Comparison of ENCODE assay signal across 1 cellular context in the genomic region with DNA sequence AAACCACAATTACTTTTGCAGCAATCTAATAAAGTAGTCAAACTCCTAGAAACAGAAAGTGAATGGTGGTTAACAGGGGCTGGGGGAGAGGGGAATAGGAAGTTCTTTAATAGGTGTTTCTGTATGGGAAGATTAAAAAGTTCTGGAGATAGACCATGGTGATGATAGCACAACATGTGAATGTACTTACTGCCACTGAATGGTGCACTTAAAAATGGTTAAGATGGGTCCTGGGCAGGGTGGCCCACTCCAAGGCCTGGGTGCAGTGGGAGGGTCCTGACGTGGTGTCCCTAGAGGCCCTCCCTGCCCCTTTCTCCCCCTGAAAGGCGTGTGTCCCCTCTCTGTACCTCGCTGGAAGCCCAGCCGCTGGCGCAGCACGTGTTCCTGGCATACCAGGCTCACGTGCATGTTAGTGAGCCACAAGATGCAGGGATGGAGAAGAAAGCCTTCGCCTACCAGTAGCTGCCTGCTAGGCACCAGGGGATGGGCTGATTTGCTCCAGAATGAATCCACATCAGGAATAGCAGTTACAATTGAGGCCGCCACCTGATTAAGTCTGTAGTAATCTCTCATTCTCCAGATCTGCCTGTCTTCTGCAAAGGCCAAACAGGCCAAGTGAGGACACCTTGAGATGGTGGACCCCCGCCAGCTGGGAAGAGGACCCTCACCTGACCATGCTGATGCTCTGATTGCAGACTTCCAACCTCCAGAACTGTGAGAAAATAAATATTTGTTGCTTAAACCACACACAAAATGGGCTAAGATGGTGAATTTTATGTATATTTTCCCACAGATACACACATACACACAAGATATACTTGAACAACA.
A peak's percentile ranks its signal among the peaks of the same experiment; 100 is the strongest.
TF ChIP-seq lines count a peak whose summit lies in the region.

No MANE protein-coding gene starts in this region.

TF ChIP-seq in K562, 482 proteins besides CTCF, POLR2A, EP300 and RAD21 (continued from another document):
- TF ChIP-seq, protein P1, sequence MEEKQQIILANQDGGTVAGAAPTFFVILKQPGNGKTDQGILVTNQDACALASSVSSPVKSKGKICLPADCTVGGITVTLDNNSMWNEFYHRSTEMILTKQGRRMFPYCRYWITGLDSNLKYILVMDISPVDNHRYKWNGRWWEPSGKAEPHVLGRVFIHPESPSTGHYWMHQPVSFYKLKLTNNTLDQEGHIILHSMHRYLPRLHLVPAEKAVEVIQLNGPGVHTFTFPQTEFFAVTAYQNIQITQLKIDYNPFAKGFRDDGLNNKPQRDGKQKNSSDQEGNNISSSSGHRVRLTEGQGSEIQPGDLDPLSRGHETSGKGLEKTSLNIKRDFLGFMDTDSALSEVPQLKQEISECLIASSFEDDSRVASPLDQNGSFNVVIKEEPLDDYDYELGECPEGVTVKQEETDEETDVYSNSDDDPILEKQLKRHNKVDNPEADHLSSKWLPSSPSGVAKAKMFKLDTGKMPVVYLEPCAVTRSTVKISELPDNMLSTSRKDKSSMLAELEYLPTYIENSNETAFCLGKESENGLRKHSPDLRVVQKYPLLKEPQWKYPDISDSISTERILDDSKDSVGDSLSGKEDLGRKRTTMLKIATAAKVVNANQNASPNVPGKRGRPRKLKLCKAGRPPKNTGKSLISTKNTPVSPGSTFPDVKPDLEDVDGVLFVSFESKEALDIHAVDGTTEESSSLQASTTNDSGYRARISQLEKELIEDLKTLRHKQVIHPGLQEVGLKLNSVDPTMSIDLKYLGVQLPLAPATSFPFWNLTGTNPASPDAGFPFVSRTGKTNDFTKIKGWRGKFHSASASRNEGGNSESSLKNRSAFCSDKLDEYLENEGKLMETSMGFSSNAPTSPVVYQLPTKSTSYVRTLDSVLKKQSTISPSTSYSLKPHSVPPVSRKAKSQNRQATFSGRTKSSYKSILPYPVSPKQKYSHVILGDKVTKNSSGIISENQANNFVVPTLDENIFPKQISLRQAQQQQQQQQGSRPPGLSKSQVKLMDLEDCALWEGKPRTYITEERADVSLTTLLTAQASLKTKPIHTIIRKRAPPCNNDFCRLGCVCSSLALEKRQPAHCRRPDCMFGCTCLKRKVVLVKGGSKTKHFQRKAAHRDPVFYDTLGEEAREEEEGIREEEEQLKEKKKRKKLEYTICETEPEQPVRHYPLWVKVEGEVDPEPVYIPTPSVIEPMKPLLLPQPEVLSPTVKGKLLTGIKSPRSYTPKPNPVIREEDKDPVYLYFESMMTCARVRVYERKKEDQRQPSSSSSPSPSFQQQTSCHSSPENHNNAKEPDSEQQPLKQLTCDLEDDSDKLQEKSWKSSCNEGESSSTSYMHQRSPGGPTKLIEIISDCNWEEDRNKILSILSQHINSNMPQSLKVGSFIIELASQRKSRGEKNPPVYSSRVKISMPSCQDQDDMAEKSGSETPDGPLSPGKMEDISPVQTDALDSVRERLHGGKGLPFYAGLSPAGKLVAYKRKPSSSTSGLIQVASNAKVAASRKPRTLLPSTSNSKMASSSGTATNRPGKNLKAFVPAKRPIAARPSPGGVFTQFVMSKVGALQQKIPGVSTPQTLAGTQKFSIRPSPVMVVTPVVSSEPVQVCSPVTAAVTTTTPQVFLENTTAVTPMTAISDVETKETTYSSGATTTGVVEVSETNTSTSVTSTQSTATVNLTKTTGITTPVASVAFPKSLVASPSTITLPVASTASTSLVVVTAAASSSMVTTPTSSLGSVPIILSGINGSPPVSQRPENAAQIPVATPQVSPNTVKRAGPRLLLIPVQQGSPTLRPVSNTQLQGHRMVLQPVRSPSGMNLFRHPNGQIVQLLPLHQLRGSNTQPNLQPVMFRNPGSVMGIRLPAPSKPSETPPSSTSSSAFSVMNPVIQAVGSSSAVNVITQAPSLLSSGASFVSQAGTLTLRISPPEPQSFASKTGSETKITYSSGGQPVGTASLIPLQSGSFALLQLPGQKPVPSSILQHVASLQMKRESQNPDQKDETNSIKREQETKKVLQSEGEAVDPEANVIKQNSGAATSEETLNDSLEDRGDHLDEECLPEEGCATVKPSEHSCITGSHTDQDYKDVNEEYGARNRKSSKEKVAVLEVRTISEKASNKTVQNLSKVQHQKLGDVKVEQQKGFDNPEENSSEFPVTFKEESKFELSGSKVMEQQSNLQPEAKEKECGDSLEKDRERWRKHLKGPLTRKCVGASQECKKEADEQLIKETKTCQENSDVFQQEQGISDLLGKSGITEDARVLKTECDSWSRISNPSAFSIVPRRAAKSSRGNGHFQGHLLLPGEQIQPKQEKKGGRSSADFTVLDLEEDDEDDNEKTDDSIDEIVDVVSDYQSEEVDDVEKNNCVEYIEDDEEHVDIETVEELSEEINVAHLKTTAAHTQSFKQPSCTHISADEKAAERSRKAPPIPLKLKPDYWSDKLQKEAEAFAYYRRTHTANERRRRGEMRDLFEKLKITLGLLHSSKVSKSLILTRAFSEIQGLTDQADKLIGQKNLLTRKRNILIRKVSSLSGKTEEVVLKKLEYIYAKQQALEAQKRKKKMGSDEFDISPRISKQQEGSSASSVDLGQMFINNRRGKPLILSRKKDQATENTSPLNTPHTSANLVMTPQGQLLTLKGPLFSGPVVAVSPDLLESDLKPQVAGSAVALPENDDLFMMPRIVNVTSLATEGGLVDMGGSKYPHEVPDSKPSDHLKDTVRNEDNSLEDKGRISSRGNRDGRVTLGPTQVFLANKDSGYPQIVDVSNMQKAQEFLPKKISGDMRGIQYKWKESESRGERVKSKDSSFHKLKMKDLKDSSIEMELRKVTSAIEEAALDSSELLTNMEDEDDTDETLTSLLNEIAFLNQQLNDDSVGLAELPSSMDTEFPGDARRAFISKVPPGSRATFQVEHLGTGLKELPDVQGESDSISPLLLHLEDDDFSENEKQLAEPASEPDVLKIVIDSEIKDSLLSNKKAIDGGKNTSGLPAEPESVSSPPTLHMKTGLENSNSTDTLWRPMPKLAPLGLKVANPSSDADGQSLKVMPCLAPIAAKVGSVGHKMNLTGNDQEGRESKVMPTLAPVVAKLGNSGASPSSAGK (IDR thresholded peaks at IDR 0.05), result 0 out of 2 replicates have a peak, but pooled peaks have one; percentile 17
